Comparison of ENCODE assay signal across 8 cellular contexts in genomic region chr19:48927692-48928091, GRCh38. TPM values are rescaled to one million over a fixed set of nuclear protein-coding genes. Genes with fewer than 3 reads are reported as not detected.
"Had no signal": no experiment of that assay in that cellular context is flagged by ENCODE, and none has a peak within 500 bp of the region (broad histone marks: within the 10 kb centered on the region; RNA-seq: fewer than 3 reads in every experiment).

No MANE protein-coding gene starts in this region.

RNA-seq across cellular contexts. Expression of gene DHDH, which starts 5.8 kb away (rescaled TPM):
- total RNA-seq: activated T-helper 2 cell treated with anti-CD3 and anti-CD28 coated beads, Interferon-gamma antibody, Interleukin-2, Interleukin-4, amounts not matched to agents 10 μg/mL and 5 μg/mL and 100 μg/mL, durations not matched to agents 14 hours and 24 hours and 36 hours; body of pancreas; NCI-H460; SJCRH30 had no signal

RNA-seq across cellular contexts. Expression of gene TULP2, which starts 29.1 kb away (rescaled TPM):
- total RNA-seq: activated CD4-positive, alpha-beta T cell treated with anti-CD3 and anti-CD28 coated beads, Interleukin-2, amount 10 ng/mL, durations not matched to agents 7 days and 5 days; activated CD8-positive, alpha-beta T cell treated with anti-CD3 and anti-CD28 coated beads, Interleukin-2, amount 10 ng/mL, durations not matched to agents 7 days and 5 days; activated T-helper 2 cell treated with anti-CD3 and anti-CD28 coated beads, Interferon-gamma antibody, Interleukin-2, Interleukin-4, amounts not matched to agents 10 μg/mL and 5 μg/mL and 100 μg/mL, durations not matched to agents 14 hours and 24 hours and 36 hours; astrocyte; body of pancreas; NCI-H460; SJCRH30 had no signal
- polyA plus RNA-seq: IgD-negative memory B cell had no signal
